ENCODE assay signal across 20 cellular contexts in the genomic region with DNA sequence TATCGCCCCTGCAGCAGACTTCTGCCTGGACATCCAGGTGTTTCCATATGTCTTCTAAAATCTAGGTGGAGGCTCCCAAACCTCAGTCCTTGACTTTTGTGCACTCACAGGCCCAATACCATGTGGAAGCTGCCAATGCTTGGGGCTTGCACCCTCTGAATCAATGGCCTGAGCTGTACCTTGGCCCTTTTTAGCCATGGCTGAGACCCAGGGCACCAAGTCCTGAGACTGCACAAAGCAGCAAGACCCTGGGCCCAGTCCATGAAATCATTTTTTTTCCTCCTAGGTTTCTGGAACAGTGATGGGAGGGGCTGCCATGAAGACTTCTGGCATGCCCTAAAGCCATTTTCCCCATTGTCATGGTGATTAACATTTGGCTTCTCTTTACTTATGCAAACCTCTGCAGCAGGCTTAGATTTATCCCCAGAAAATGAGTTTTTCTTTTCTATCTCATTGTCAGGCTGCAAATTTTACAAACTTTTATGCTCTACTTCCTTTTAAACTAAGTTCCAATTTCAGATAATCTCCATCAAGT.
A peak's percentile ranks its signal among the peaks of the same experiment; 100 is the strongest.
DNase-seq lines count a peak whose midpoint lies in the region; TF ChIP-seq lines count a peak whose summit lies in the region.
"Had no signal": no experiment of that assay in that cellular context is flagged by ENCODE, and none has a peak within 500 bp of the region (broad histone marks: within the 10 kb centered on the region; RNA-seq: fewer than 3 reads in every experiment).

No MANE protein-coding gene starts in this region.

- no peak for TF ChIP-seq EP300 in ovary (IDR thresholded peaks at IDR 0.05)

- intact Hi-C loops in ovary (cut with DNase I), result no loop called here

- DNase-seq in ELF-1 (ENCODE audit: low read depth, low spot score) (peak; percentile 35), dedifferentiated amniotic fluid mesenchymal stem cell (ENCODE audit: extremely low spot score) (peak; percentile 40), iPS DF 4.7 (ENCODE audit: extremely low read depth, low spot score) (peak; percentile 7), AG08396 (ENCODE audit: low spot score) (no peak), hypothalamus (lab: John Stamatoyannopoulos, UW) (no peak), ovary (no peak)
- no peak for DNase-seq in stimulated activated CD4-positive, alpha-beta T cell treated with anti-CD3 and anti-CD28 coated beads, Interleukin-2, amount 100 ng/mL, for 48 hours
- DNase-seq: Calu3; CD8-positive, alpha-beta T cell; DND-41; EL; GOT3; HCEC 1CT; IMR-90 had no signal

- H3K9me3 ChIP-seq in HUES64 (ENCODE audit: insufficient read depth, low read depth, low read length) (0 out of 2 replicates have a peak, but pooled peaks cover 2% of the 10 kb centered on the region), ovary (no peaks in the 10 kb centered on the region)
- H3K9me3 ChIP-seq: A549 had no signal

- no peaks in the 10 kb centered on the region for H3K36me3 ChIP-seq in HUES64 (ENCODE audit: insufficient read depth, low read length)
- no peaks in the 10 kb centered on the region for H3K36me3 ChIP-seq in ovary
- H3K36me3 ChIP-seq: BLaER1 had no signal

- no peaks in the 10 kb centered on the region; the same call in 1 of the 2 replicates for H3K4me1 ChIP-seq in HUES64 (ENCODE audit: insufficient read depth, low read length)
- peaks cover 4% of the 10 kb centered on the region for H3K4me1 ChIP-seq in ovary (ENCODE audit: insufficient read depth)
- H3K4me1 ChIP-seq: A549, BLaER1 had no signal

- H3K27ac ChIP-seq in HUES64 (ENCODE audit: low read depth, low read length), result peak overlapping the region; percentile 25; the same call in 1 of the 2 replicates
- no peak overlapping the region for H3K27ac ChIP-seq in ovary
- H3K27ac ChIP-seq: 22Rv1, A549, BLaER1, HL-60 had no signal

- H3K27me3 ChIP-seq in HUES64 (ENCODE audit: insufficient read depth, low read length) (no peaks in the 10 kb centered on the region), ovary (no peaks in the 10 kb centered on the region)
- H3K27me3 ChIP-seq: BLaER1 had no signal

- no peak for TF ChIP-seq CTCF in ovary (IDR thresholded peaks at IDR 0.05)

- TF ChIP-seq POLR2A in ovary (IDR thresholded peaks at IDR 0.05), result no peak

- 93% methylated on average over 1 of the region's 1 CpG for WGBS in HUES64
- 97 to 100% (median 100%) methylated on average over 1 of the region's 1 CpG for WGBS in ovary, 3 donors

- H3K9ac ChIP-seq in HUES64 (ENCODE audit: low read depth, low read length), result no peak overlapping the region
- H3K9ac ChIP-seq: BLaER1 had no signal

- H3K4me3 ChIP-seq in HUES64 (ENCODE audit: low read length) (no peak overlapping the region), ovary (no peak overlapping the region)
- H3K4me3 ChIP-seq: A549, BLaER1, K562 had no signal

Comparison
In these comparisons a context has a peak if more than half of its experiments do, and no peak if none do; other contexts are left out.
1. DNase-seq: peak in ELF-1 (single experiment), dedifferentiated amniotic fluid mesenchymal stem cell (single experiment) and iPS DF 4.7 (single experiment); none in AG08396 (single experiment), hypothalamus (0 of 51), ovary (0 of 5) and stimulated activated CD4-positive, alpha-beta T cell treated with anti-CD3 and anti-CD28 coated beads, Interleukin-2, amount 100 ng/mL, for 48 hours (0 of 2).